ENCODE assay signal across 21 cellular contexts in the genomic region with DNA sequence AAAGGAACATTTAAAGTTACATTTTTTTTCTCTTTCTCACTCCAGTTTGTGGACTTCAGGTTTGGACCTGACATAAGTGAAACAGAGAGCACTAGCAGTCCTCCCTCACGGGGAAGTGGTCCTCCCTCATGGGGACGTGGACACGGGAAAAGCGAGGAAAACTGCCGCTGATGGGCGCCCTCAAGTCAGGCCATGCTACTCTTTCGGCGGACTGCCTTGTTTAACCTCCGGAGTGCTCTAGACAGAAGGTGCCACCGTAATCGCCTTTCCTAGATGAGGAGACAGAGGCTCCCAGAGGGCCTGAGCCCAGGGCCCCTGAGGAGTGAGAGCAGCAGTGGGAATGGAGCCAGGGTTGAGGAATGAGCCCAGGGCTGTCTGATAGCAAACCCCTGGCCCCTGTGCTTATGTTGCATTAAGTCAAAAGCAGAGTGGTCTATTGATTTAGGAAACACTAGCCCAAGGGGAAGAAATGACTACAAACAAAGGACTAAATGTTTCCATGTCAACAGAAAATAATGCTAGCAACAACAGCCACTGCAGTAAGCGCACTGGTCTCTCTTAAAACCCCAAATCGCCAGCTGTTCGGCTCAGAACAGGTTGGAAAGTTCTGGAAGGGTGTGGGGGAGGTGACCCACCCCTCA.
A peak's percentile ranks its signal among the peaks of the same experiment; 100 is the strongest.
DNase-seq lines count a peak whose midpoint lies in the region; ATAC-seq and TF ChIP-seq lines count a peak whose summit lies in the region.
"Had no signal": no experiment of that assay in that cellular context is flagged by ENCODE, and none has a peak within 500 bp of the region (broad histone marks: within the 10 kb centered on the region; RNA-seq: fewer than 3 reads in every experiment).

No MANE protein-coding gene starts in this region.

- no peak overlapping the region for H2AFZ ChIP-seq in neural progenitor cell (replicated peaks)
- H2AFZ ChIP-seq: hepatocyte had no signal

- no peaks in the 10 kb centered on the region for H3K9me3 Mint-ChIP-seq in natural killer cell treated with Interleukin-12 subunit alpha and Interleukin-12 subunit beta and Interleukin-15 and Interleukin-18, amount 100 ng/mL, for 72 hours
- H3K9me3 Mint-ChIP-seq in natural killer cell (no peaks in the 10 kb centered on the region), brain (no peaks in the 10 kb centered on the region), neural progenitor cell (no peaks in the 10 kb centered on the region)
- H3K9me3 Mint-ChIP-seq: CD8-positive, alpha-beta memory T cell; endodermal cell; memory B cell; naive thymus-derived CD4-positive, alpha-beta T cell; stimulated activated naive B cell treated with anti-CD40 and anti-IgM and Interleukin-4, amounts not matched to agents 10 μg/mL and 1 μg/mL and 100 μg/mL, for 72 hours; T-cell had no signal

- no peaks in the 10 kb centered on the region for H3K4me1 ChIP-seq in neural progenitor cell

- H3K27me3 ChIP-seq in neural progenitor cell = no peaks in the 10 kb centered on the region
- H3K27me3 ChIP-seq: hepatocyte had no signal

- no peaks in the 10 kb centered on the region for H3F3A ChIP-seq in neural progenitor cell (ENCODE audit: low read depth)

- H3K27ac ChIP-seq in neural progenitor cell = no peak overlapping the region
- H3K27ac ChIP-seq: tibial artery had no signal

- H3K4me2 ChIP-seq in neural progenitor cell = no peak overlapping the region
- H3K4me2 ChIP-seq: hepatocyte had no signal

- DNase-seq in natural killer cell treated with Interleukin-12 subunit alpha and Interleukin-12 subunit beta and Interleukin-15 and Interleukin-18, amount 100 ng/mL, for 72 hours (ENCODE audit: low spot score) = peak; percentile 10
- no peak for DNase-seq in natural killer cell
- DNase-seq in neural progenitor cell (ENCODE audit: low spot score) = no peak
- DNase-seq in C1 segment of cervical spinal cord (lab: John Stamatoyannopoulos, UW) = no peak
- DNase-seq in central memory CD4-positive, alpha-beta T cell = no peak
- no peak for DNase-seq in DMS153 (lab: John Stamatoyannopoulos, UW)
- DNase-seq: activated CD4-positive, alpha-beta T cell treated with anti-CD3 and anti-CD28 coated beads, Interleukin-2, amount 50 U/mL, for 4 hours; activated naive CD4-positive, alpha-beta T cell; anterior cingulate cortex; endodermal cell; naive thymus-derived CD4-positive, alpha-beta T cell; NCI-H1417 treated with DMSO at 0.1 percent for 48 hours; RPMI8226; stimulated activated naive B cell treated with anti-CD40 and anti-IgM and Interleukin-4, amounts not matched to agents 10 μg/mL and 1 μg/mL and 100 μg/mL, for 72 hours; T-cell had no signal

- no peaks in the 10 kb centered on the region for H3K36me3 Mint-ChIP-seq in natural killer cell treated with Interleukin-12 subunit alpha and Interleukin-12 subunit beta and Interleukin-15 and Interleukin-18, amount 100 ng/mL, for 72 hours
- H3K36me3 Mint-ChIP-seq in natural killer cell = no peaks in the 10 kb centered on the region
- no peaks in the 10 kb centered on the region for H3K36me3 Mint-ChIP-seq in brain
- no peaks in the 10 kb centered on the region for H3K36me3 Mint-ChIP-seq in neural progenitor cell
- H3K36me3 Mint-ChIP-seq: CD8-positive, alpha-beta memory T cell; memory B cell; naive thymus-derived CD4-positive, alpha-beta T cell; stimulated activated naive B cell treated with anti-CD40 and anti-IgM and Interleukin-4, amounts not matched to agents 10 μg/mL and 1 μg/mL and 100 μg/mL, for 72 hours; T-cell had no signal

- no peak overlapping the region for H3K9ac ChIP-seq in neural progenitor cell

- peaks cover 8 to 11% of the 10 kb centered on the region in 2 donors for H3K27me3 Mint-ChIP-seq in natural killer cell treated with Interleukin-12 subunit alpha and Interleukin-12 subunit beta and Interleukin-15 and Interleukin-18, amount 100 ng/mL, for 72 hours
- H3K27me3 Mint-ChIP-seq in natural killer cell (ENCODE audit: low read depth in 2 of 2) (peaks cover 8% of the 10 kb centered on the region in 2 donors), brain (peaks cover 4% of the 10 kb centered on the region), neural progenitor cell (ENCODE audit: insufficient read depth, low read depth) (peaks cover 16% of the 10 kb centered on the region)
- H3K27me3 Mint-ChIP-seq: naive thymus-derived CD4-positive, alpha-beta T cell; T-cell had no signal

- TF ChIP-seq CTCF in natural killer cell (IDR thresholded peaks at IDR 0.05) (no peak), brain (conservative IDR thresholded peaks at IDR 0.05) (no peak), neural progenitor cell (IDR thresholded peaks at IDR 0.05) (no peak)

- H3K79me2 ChIP-seq in neural progenitor cell (ENCODE audit: low read depth) = no peaks in the 10 kb centered on the region
- H3K79me2 ChIP-seq: hepatocyte had no signal

- intact Hi-C loops in natural killer cell (cut with micrococcal nuclease) = no loop called here

- ATAC-seq in natural killer cell treated with Interleukin-12 subunit alpha and Interleukin-12 subunit beta and Interleukin-15 and Interleukin-18, amount 100 ng/mL, for 72 hours = no peak
- ATAC-seq in natural killer cell = no peak
- ATAC-seq in HG02678 (IDR thresholded peaks at IDR 0.05; ENCODE audit: unreplicated experiment) = no peak
- ATAC-seq: naive thymus-derived CD4-positive, alpha-beta T cell; stimulated activated naive B cell treated with anti-CD40 and anti-IgM and Interleukin-4, amounts not matched to agents 10 μg/mL and 1 μg/mL and 100 μg/mL, for 72 hours; T-cell had no signal

- H3K4me3 Mint-ChIP-seq in natural killer cell treated with Interleukin-12 subunit alpha and Interleukin-12 subunit beta and Interleukin-15 and Interleukin-18, amount 100 ng/mL, for 72 hours = no peak overlapping the region
- no peak overlapping the region for H3K4me3 Mint-ChIP-seq in natural killer cell
- no peak overlapping the region for H3K4me3 Mint-ChIP-seq in brain
- peak overlapping the region; percentile 5 for H3K4me3 Mint-ChIP-seq in neural progenitor cell
- H3K4me3 Mint-ChIP-seq: CD8-positive, alpha-beta memory T cell; endodermal cell; memory B cell; naive thymus-derived CD4-positive, alpha-beta T cell; stimulated activated naive B cell treated with anti-CD40 and anti-IgM and Interleukin-4, amounts not matched to agents 10 μg/mL and 1 μg/mL and 100 μg/mL, for 72 hours; T-cell had no signal

- H4K20me1 ChIP-seq in neural progenitor cell (ENCODE audit: low read depth) = no peaks in the 10 kb centered on the region

- H3K4me1 Mint-ChIP-seq in natural killer cell treated with Interleukin-12 subunit alpha and Interleukin-12 subunit beta and Interleukin-15 and Interleukin-18, amount 100 ng/mL, for 72 hours (ENCODE audit: low read depth in 2 of 2) = no peaks in the 10 kb centered on the region
- H3K4me1 Mint-ChIP-seq in natural killer cell (no peaks in the 10 kb centered on the region), brain (peaks cover 41% of the 10 kb centered on the region), neural progenitor cell (peaks cover 22% of the 10 kb centered on the region)
- H3K4me1 Mint-ChIP-seq: CD8-positive, alpha-beta memory T cell; endodermal cell; T-cell had no signal

- H3K9me3 ChIP-seq in neural progenitor cell (ENCODE audit: low read depth) = no peaks in the 10 kb centered on the region
- H3K9me3 ChIP-seq: tibial artery had no signal

- no peaks in the 10 kb centered on the region for H3K36me3 ChIP-seq in neural progenitor cell
- H3K36me3 ChIP-seq: tibial artery had no signal

- no peak overlapping the region for H3K27ac Mint-ChIP-seq in natural killer cell treated with Interleukin-12 subunit alpha and Interleukin-12 subunit beta and Interleukin-15 and Interleukin-18, amount 100 ng/mL, for 72 hours
- H3K27ac Mint-ChIP-seq in natural killer cell (no peak overlapping the region), brain (peak overlapping the region in 3 of 5 experiments; percentile 40 to 84 (median 47)), neural progenitor cell (peak overlapping the region; percentile 90)
- H3K27ac Mint-ChIP-seq: CD8-positive, alpha-beta memory T cell; endodermal cell; memory B cell; naive thymus-derived CD4-positive, alpha-beta T cell; stimulated activated naive B cell treated with anti-CD40 and anti-IgM and Interleukin-4, amounts not matched to agents 10 μg/mL and 1 μg/mL and 100 μg/mL, for 72 hours; T-cell had no signal

- H3K4me3 ChIP-seq in neural progenitor cell = no peak overlapping the region
- H3K4me3 ChIP-seq: hepatocyte, tibial artery had no signal

Comparison
In these comparisons a context has a peak if more than half of its experiments do, and no peak if none do; other contexts are left out.
1. H3K27ac Mint-ChIP-seq: peak in brain (3 of 5) and neural progenitor cell (single experiment); none in natural killer cell treated with Interleukin-12 subunit alpha and Interleukin-12 subunit beta and Interleukin-15 and Interleukin-18, amount 100 ng/mL, for 72 hours (0 of 2) and natural killer cell (0 of 2).